8 cellular contexts compared by ENCODE assay signal in the genomic region with DNA sequence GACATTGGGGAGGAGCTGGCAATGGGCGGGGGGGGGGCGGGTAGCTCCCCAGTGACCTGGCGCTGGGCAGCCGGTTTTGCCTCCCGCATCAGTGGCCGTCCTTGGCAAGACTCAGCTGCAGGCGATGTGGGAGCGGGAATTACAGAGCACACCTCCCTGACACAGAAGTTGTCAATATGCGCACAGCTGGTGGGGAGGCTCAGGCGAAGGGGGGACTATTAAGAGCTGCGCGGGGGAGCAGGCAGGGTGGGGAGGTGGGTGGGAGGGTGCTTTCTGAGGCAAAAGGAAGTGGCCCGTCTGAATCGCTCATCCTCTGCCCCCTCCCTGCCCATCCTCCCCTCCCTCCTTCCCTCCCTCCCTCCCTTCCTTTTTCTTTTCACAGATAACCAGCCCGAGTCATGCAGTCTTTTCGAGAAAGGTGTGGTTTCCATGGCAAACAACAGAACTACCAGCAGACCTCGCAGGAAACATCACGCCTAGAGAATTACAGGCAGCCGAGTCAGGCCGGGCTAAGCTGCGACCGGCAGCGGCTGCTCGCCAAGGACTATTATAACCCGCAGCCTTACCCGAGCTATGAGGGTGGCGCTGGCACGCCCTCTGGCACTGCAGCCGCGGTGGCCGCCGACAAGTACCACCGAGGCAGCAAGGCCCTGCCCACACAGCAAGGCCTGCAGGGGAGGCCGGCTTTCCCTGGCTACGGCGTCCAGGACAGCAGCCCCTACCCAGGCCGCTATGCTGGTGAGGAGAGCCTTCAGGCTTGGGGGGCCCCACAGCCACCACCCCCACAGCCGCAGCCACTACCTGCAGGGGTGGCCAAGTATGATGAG. TPM values are rescaled to one million over a fixed set of nuclear protein-coding genes. Genes with fewer than 3 reads are reported as not detected.
A peak's percentile ranks its signal among the peaks of the same experiment; 100 is the strongest.
DNase-seq lines count a peak whose midpoint lies in the region; ATAC-seq and TF ChIP-seq lines count a peak whose summit lies in the region.

No MANE protein-coding gene starts in this region.

- peaks cover 22% of the 10 kb centered on the region for H3K36me3 Mint-ChIP-seq in Calu3 (ENCODE audit: insufficient read depth, unreplicated experiment)

- peak overlapping the region; percentile 66 to 77 for H3K4me3 Mint-ChIP-seq in stimulated activated naive CD8-positive, alpha-beta T cell treated with anti-CD3 and anti-CD28 coated beads, Interleukin-15, amount 100 ng/mL, for 72 hours
- no peak overlapping the region for H3K4me3 Mint-ChIP-seq in Calu3 (ENCODE audit: low read depth, unreplicated experiment)

- TF ChIP-seq CTCF in astrocyte of the spinal cord (IDR thresholded peaks at IDR 0.05; ENCODE audit: low read depth, low read length) = no peak
- no peak for TF ChIP-seq CTCF in Calu3 (IDR thresholded peaks at IDR 0.05; ENCODE audit: unreplicated experiment)
- TF ChIP-seq CTCF in breast epithelium (IDR thresholded peaks at IDR 0.05) = no peak

- no peaks in the 10 kb centered on the region for H3K27me3 ChIP-seq in breast epithelium

- no TSS peak for BruUV-seq in Calu3 (replicated peaks; lab: Mats Ljungman, UMichigan)

- H3K4me3 ChIP-seq in astrocyte of the spinal cord (ENCODE audit: low read depth, low read length) (no peak overlapping the region), breast epithelium (no peak overlapping the region)

- H3K9me3 ChIP-seq in breast epithelium = no peaks in the 10 kb centered on the region

- TF ChIP-seq POLR2A in breast epithelium (IDR thresholded peaks at IDR 0.05) = no peak

- DNase-seq in astrocyte of the spinal cord (ENCODE audit: low read depth, low spot score) (peak; percentile 85), left lobe of liver (ENCODE audit: low spot score) (no peak), Calu3 (no peak), breast epithelium (ENCODE audit: low spot score in 2 of 2) (no peak), KG1 (lab: John Stamatoyannopoulos, UW) (no peak)
- DNase-seq in stimulated activated naive CD8-positive, alpha-beta T cell treated with anti-CD3 and anti-CD28 coated beads, Interleukin-15, amount 100 ng/mL, for 72 hours = peak; percentile 50 to 72

- peak overlapping the region; percentile 13 to 42 for H3K27ac Mint-ChIP-seq in stimulated activated naive CD8-positive, alpha-beta T cell treated with anti-CD3 and anti-CD28 coated beads, Interleukin-15, amount 100 ng/mL, for 72 hours
- no peak overlapping the region for H3K27ac Mint-ChIP-seq in Calu3 (ENCODE audit: unreplicated experiment)

- H3K36me3 ChIP-seq in breast epithelium = no peaks in the 10 kb centered on the region

- ATAC-seq in GM18868 (IDR thresholded peaks at IDR 0.05; ENCODE audit: unreplicated experiment) = peak; percentile 60
- peak; percentile 8; the same call in 2 of the 3 replicates for ATAC-seq in SK-N-SH treated with all-trans-retinoic acid at 6 μM for 48 hours
- peak; percentile 13 for ATAC-seq in left lobe of liver
- ATAC-seq in stimulated activated naive CD8-positive, alpha-beta T cell treated with anti-CD3 and anti-CD28 coated beads, Interleukin-15, amount 100 ng/mL, for 72 hours = peak; percentile 90

- CTCF ChIA-PET in Calu3 (lab: Charles Lee) = no interaction called here

- peak overlapping the region in 1 of 2 donors; percentile 20 for H3K27ac ChIP-seq in breast epithelium

- no peaks in the 10 kb centered on the region for H3K27me3 Mint-ChIP-seq in stimulated activated naive CD8-positive, alpha-beta T cell treated with anti-CD3 and anti-CD28 coated beads, Interleukin-15, amount 100 ng/mL, for 72 hours
- H3K27me3 Mint-ChIP-seq in Calu3 (ENCODE audit: unreplicated experiment) = no peaks in the 10 kb centered on the region

- no peaks in the 10 kb centered on the region for H3K4me1 ChIP-seq in breast epithelium

- intact Hi-C loops in Calu3 (cut with micrococcal nuclease; ENCODE audit: unreplicated experiment) = no loop called here
- intact Hi-C loops in breast epithelium (cut with DNase I; ENCODE audit: low total_unique reads) = no loop called here

- H3K4me1 Mint-ChIP-seq in stimulated activated naive CD8-positive, alpha-beta T cell treated with anti-CD3 and anti-CD28 coated beads, Interleukin-15, amount 100 ng/mL, for 72 hours = peaks cover 56% of the 10 kb centered on the region
- no peaks in the 10 kb centered on the region for H3K4me1 Mint-ChIP-seq in Calu3 (ENCODE audit: low read depth, unreplicated experiment)

- H3K9me3 Mint-ChIP-seq in stimulated activated naive CD8-positive, alpha-beta T cell treated with anti-CD3 and anti-CD28 coated beads, Interleukin-15, amount 100 ng/mL, for 72 hours = no peaks in the 10 kb centered on the region
- H3K9me3 Mint-ChIP-seq in Calu3 (ENCODE audit: low read depth, unreplicated experiment) = no peaks in the 10 kb centered on the region

- in situ Hi-C loops in astrocyte of the spinal cord (cut with HindIII; ENCODE audit: low sequenced_read_pairs) = no loop called here

TF ChIP-seq in SK-N-SH treated with all-trans-retinoic acid at 6 μM for 48 hours, 23 proteins besides CTCF, POLR2A, EP300 and RAD21:
- TF ChIP-seq ZNF8 (CRISPR knock-in tag; IDR thresholded peaks at IDR 0.05) = no peak
- TF ChIP-seq RARB (CRISPR knock-in tag; IDR thresholded peaks at IDR 0.05) = no peak
- no peak for TF ChIP-seq CSRNP3 (CRISPR knock-in tag; IDR thresholded peaks at IDR 0.05)
- no peak for TF ChIP-seq ESRRG (CRISPR knock-in tag; IDR thresholded peaks at IDR 0.05)
- no peak for TF ChIP-seq GLIS3 (CRISPR knock-in tag; IDR thresholded peaks at IDR 0.05)
- TF ChIP-seq SNAI2 (CRISPR knock-in tag; IDR thresholded peaks at IDR 0.05) = no peak
- TF ChIP-seq ZFP3 (CRISPR knock-in tag; IDR thresholded peaks at IDR 0.05) = no peak
- no peak for TF ChIP-seq ZNF70 (CRISPR knock-in tag; IDR thresholded peaks at IDR 0.05)
- no peak for TF ChIP-seq ARNTL (CRISPR knock-in tag; IDR thresholded peaks at IDR 0.05; ENCODE audit: borderline replicate concordance, low read depth)
- TF ChIP-seq PATZ1 (CRISPR knock-in tag; IDR thresholded peaks at IDR 0.05; ENCODE audit: borderline replicate concordance) = no peak

RNA-seq across cellular contexts. Expression of gene SREBF1, which starts 44.0 kb away (rescaled TPM):
- 220 TPM for total RNA-seq in left lobe of liver
- total RNA-seq in Calu3 (2022) = 104 and 110 TPM in 2 replicates
- total RNA-seq in breast epithelium = 100 to 1,000 TPM in 1 of 3 donors, 10 to 100 TPM in 2; 39.0 to 119 (median 81.3) TPM

Comparison
In these comparisons a context has a peak if more than half of its experiments do, and no peak if none do; other contexts are left out.
1. ATAC-seq: peak in every context shown above with its lines; median percentile 90 in stimulated activated naive CD8-positive, alpha-beta T cell treated with anti-CD3 and anti-CD28 coated beads, Interleukin-15, amount 100 ng/mL, for 72 hours; 60 in GM18868; 13 in left lobe of liver; 8 in SK-N-SH treated with all-trans-retinoic acid at 6 μM for 48 hours.
2. DNase-seq: peak in astrocyte of the spinal cord (single experiment) and stimulated activated naive CD8-positive, alpha-beta T cell treated with anti-CD3 and anti-CD28 coated beads, Interleukin-15, amount 100 ng/mL, for 72 hours (2 of 2); none in left lobe of liver (single experiment), Calu3 (single experiment), breast epithelium (0 of 2) and KG1 (single experiment).